Comparison of ENCODE assay signal across 1 cellular context in genomic region chr3:99663981-99664380, GRCh38.
TF ChIP-seq lines count a peak whose summit lies in the region.

No MANE protein-coding gene starts in this region.

TF ChIP-seq in H1, 55 proteins besides CTCF, POLR2A, EP300 and RAD21:
- TF ChIP-seq MAFK (IDR thresholded peaks at IDR 0.05; ENCODE audit: low read depth, low read length) (no peak), FOSL1 (IDR thresholded peaks at IDR 0.05; ENCODE audit: insufficient read depth, low read depth, low read length) (no peak), ZNF274 (IDR thresholded peaks at IDR 0.05; ENCODE audit: borderline replicate concordance, extremely low read depth, low read length) (no peak), TAF1 (IDR thresholded peaks at IDR 0.05; ENCODE audit: low read depth, low read length) (no peak)
- TF ChIP-seq, protein P1, sequence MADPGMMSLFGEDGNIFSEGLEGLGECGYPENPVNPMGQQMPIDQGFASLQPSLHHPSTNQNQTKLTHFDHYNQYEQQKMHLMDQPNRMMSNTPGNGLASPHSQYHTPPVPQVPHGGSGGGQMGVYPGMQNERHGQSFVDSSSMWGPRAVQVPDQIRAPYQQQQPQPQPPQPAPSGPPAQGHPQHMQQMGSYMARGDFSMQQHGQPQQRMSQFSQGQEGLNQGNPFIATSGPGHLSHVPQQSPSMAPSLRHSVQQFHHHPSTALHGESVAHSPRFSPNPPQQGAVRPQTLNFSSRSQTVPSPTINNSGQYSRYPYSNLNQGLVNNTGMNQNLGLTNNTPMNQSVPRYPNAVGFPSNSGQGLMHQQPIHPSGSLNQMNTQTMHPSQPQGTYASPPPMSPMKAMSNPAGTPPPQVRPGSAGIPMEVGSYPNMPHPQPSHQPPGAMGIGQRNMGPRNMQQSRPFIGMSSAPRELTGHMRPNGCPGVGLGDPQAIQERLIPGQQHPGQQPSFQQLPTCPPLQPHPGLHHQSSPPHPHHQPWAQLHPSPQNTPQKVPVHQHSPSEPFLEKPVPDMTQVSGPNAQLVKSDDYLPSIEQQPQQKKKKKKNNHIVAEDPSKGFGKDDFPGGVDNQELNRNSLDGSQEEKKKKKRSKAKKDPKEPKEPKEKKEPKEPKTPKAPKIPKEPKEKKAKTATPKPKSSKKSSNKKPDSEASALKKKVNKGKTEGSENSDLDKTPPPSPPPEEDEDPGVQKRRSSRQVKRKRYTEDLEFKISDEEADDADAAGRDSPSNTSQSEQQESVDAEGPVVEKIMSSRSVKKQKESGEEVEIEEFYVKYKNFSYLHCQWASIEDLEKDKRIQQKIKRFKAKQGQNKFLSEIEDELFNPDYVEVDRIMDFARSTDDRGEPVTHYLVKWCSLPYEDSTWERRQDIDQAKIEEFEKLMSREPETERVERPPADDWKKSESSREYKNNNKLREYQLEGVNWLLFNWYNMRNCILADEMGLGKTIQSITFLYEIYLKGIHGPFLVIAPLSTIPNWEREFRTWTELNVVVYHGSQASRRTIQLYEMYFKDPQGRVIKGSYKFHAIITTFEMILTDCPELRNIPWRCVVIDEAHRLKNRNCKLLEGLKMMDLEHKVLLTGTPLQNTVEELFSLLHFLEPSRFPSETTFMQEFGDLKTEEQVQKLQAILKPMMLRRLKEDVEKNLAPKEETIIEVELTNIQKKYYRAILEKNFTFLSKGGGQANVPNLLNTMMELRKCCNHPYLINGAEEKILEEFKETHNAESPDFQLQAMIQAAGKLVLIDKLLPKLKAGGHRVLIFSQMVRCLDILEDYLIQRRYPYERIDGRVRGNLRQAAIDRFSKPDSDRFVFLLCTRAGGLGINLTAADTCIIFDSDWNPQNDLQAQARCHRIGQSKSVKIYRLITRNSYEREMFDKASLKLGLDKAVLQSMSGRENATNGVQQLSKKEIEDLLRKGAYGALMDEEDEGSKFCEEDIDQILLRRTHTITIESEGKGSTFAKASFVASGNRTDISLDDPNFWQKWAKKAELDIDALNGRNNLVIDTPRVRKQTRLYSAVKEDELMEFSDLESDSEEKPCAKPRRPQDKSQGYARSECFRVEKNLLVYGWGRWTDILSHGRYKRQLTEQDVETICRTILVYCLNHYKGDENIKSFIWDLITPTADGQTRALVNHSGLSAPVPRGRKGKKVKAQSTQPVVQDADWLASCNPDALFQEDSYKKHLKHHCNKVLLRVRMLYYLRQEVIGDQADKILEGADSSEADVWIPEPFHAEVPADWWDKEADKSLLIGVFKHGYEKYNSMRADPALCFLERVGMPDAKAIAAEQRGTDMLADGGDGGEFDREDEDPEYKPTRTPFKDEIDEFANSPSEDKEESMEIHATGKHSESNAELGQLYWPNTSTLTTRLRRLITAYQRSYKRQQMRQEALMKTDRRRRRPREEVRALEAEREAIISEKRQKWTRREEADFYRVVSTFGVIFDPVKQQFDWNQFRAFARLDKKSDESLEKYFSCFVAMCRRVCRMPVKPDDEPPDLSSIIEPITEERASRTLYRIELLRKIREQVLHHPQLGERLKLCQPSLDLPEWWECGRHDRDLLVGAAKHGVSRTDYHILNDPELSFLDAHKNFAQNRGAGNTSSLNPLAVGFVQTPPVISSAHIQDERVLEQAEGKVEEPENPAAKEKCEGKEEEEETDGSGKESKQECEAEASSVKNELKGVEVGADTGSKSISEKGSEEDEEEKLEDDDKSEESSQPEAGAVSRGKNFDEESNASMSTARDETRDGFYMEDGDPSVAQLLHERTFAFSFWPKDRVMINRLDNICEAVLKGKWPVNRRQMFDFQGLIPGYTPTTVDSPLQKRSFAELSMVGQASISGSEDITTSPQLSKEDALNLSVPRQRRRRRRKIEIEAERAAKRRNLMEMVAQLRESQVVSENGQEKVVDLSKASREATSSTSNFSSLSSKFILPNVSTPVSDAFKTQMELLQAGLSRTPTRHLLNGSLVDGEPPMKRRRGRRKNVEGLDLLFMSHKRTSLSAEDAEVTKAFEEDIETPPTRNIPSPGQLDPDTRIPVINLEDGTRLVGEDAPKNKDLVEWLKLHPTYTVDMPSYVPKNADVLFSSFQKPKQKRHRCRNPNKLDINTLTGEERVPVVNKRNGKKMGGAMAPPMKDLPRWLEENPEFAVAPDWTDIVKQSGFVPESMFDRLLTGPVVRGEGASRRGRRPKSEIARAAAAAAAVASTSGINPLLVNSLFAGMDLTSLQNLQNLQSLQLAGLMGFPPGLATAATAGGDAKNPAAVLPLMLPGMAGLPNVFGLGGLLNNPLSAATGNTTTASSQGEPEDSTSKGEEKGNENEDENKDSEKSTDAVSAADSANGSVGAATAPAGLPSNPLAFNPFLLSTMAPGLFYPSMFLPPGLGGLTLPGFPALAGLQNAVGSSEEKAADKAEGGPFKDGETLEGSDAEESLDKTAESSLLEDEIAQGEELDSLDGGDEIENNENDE (IDR thresholded peaks at IDR 0.05; ENCODE audit: insufficient replicate concordance, low read length): no peak
TF ChIP-seq in H1: peak in this region for 0.
